In genomic region chr17:6088141-6088540, GRCh38 we compare ENCODE assay signal across 22 cellular contexts. TPM values are rescaled to one million over a fixed set of nuclear protein-coding genes. Genes with fewer than 3 reads are reported as not detected.
"Had no signal": no experiment of that assay in that cellular context is flagged by ENCODE, and none has a peak within 500 bp of the region (broad histone marks: within the 10 kb centered on the region; RNA-seq: fewer than 3 reads in every experiment).

No MANE protein-coding gene starts in this region.

- H3K27me3 Mint-ChIP-seq: stimulated activated naive CD8-positive, alpha-beta T cell treated with anti-CD3 and anti-CD28 coated beads, Interleukin-15, Interleukin-2, amounts not matched to agents 100 ng/mL and 50 ng/mL, for 24 hours; type B pancreatic cell had no signal

- H3K4me1 Mint-ChIP-seq: immature natural killer cell; natural killer cell; stimulated activated effector memory CD8-positive, alpha-beta T cell treated with anti-CD3 and anti-CD28 coated beads, Interleukin-12 subunit alpha, Interleukin-12 subunit beta, amount 100 ng/mL, for 72 hours had no signal

- ATAC-seq: heart left ventricle, natural killer cell, pancreas, right cardiac atrium, sciatic nerve had no signal

- H3K9me3 Mint-ChIP-seq: natural killer cell; nephron progenitor cell; stimulated activated effector memory CD8-positive, alpha-beta T cell treated with anti-CD3 and anti-CD28 coated beads, Interleukin-12 subunit alpha, Interleukin-12 subunit beta, amount 100 ng/mL, for 72 hours; stimulated activated naive CD8-positive, alpha-beta T cell treated with anti-CD3 and anti-CD28 coated beads, Interleukin-15, Interleukin-2, amounts not matched to agents 100 ng/mL and 50 ng/mL, for 24 hours; type B pancreatic cell had no signal

- H3K36me3 ChIP-seq: heart left ventricle, left ventricle myocardium inferior, pancreas, tibial nerve, uterus had no signal

- H3K4me3 Mint-ChIP-seq: immature natural killer cell; natural killer cell; nephron progenitor cell; stimulated activated effector memory CD8-positive, alpha-beta T cell treated with anti-CD3 and anti-CD28 coated beads, Interleukin-12 subunit alpha, Interleukin-12 subunit beta, amount 100 ng/mL, for 72 hours; stimulated activated naive CD8-positive, alpha-beta T cell treated with anti-CD3 and anti-CD28 coated beads, Interleukin-15, Interleukin-2, amounts not matched to agents 100 ng/mL and 50 ng/mL, for 24 hours; type B pancreatic cell had no signal

- H3K36me3 Mint-ChIP-seq: immature natural killer cell; natural killer cell; stimulated activated effector memory CD8-positive, alpha-beta T cell treated with anti-CD3 and anti-CD28 coated beads, Interleukin-12 subunit alpha, Interleukin-12 subunit beta, amount 100 ng/mL, for 72 hours; type B pancreatic cell had no signal

- H3K27ac ChIP-seq: heart left ventricle, left ventricle myocardium inferior, pancreas, skin epidermis, tibial nerve, uterus had no signal

- DNase-seq: heart left ventricle; hypothalamus; immature natural killer cell; left ventricle myocardium inferior; mesenchymal stem cell; natural killer cell; nephron progenitor cell; nucleus accumbens; pancreas; retina; right cardiac atrium; stimulated activated CD4-positive, alpha-beta T cell treated with anti-CD3 and anti-CD28 coated beads, Interleukin-4, amount 100 ng/mL, for 24 hours; stimulated activated naive CD4-positive, alpha-beta T cell; uterus had no signal

- H3K27ac Mint-ChIP-seq: immature natural killer cell; natural killer cell; progenitor cell of endocrine pancreas; stimulated activated effector memory CD8-positive, alpha-beta T cell treated with anti-CD3 and anti-CD28 coated beads, Interleukin-12 subunit alpha, Interleukin-12 subunit beta, amount 100 ng/mL, for 72 hours; stimulated activated naive CD8-positive, alpha-beta T cell treated with anti-CD3 and anti-CD28 coated beads, Interleukin-15, Interleukin-2, amounts not matched to agents 100 ng/mL and 50 ng/mL, for 24 hours; type B pancreatic cell had no signal

- H3K9me3 ChIP-seq: heart left ventricle, left ventricle myocardium inferior, pancreas, tibial nerve, uterus had no signal

- H3K4me1 ChIP-seq: heart left ventricle, left ventricle myocardium inferior, pancreas, tibial nerve, uterus had no signal

- H3K4me3 ChIP-seq: heart left ventricle, left ventricle myocardium inferior, pancreas, skin epidermis, tibial nerve, uterus had no signal

- H3K27me3 ChIP-seq: heart left ventricle, pancreas, tibial nerve, uterus had no signal

RNA-seq across cellular contexts. Expression of gene WSCD1, which starts 18.0 kb away (rescaled TPM):
- total RNA-seq: osteoblast had no signal
